1 cellular context compared by ENCODE assay signal in genomic region chr9:105244274-105244995, GRCh38.
TF ChIP-seq lines count a peak whose summit lies in the region.

Gene SLC44A1 (plus strand): TSS chr9:105244651. CDS start chr9:105244869, 218 bp downstream.

TF ChIP-seq in GM12878, 131 proteins besides CTCF, POLR2A, EP300 and RAD21 (continued from another document and continues in another):
- TF ChIP-seq ZNF687 (IDR thresholded peaks at IDR 0.05) (peak; percentile 93), NR2C2 (IDR thresholded peaks at IDR 0.05; ENCODE audit: borderline replicate concordance, control insufficient read depth, insufficient read length, low read depth) (no peak), BMI1 (IDR thresholded peaks at IDR 0.05; ENCODE audit: borderline replicate concordance) (no peak), HCFC1 (IDR thresholded peaks at IDR 0.05; ENCODE audit: low read length) (peak; percentile 86), IKZF1 (conservative IDR thresholded peaks at IDR 0.05) (peak; percentile 98), ATF7 (IDR thresholded peaks at IDR 0.05; ENCODE audit: low read depth) (no peak), CHD1 (IDR thresholded peaks at IDR 0.05; ENCODE audit: low read depth, low read length) (no peak), NR2F1 (conservative IDR thresholded peaks at IDR 0.05) (peak; percentile 49), PKNOX1 (IDR thresholded peaks at IDR 0.05) (0 out of 2 replicates have a peak, but pooled peaks have one; percentile 25), KLF5 (IDR thresholded peaks at IDR 0.05; ENCODE audit: partially characterized antibody) (peak; percentile 83), ESRRA (IDR thresholded peaks at IDR 0.05; ENCODE audit: low read length) (0 out of 2 replicates have a peak, but pooled peaks have one; percentile 43), PRDM15 (CRISPR knock-in tag; IDR thresholded peaks at IDR 0.05) (no peak), JUND (IDR thresholded peaks at IDR 0.05; ENCODE audit: low read depth, low read length) (no peak), FOXM1 (IDR thresholded peaks at IDR 0.05; ENCODE audit: low read depth, low read length) (no peak), ZBTB40 (IDR thresholded peaks at IDR 0.05; ENCODE audit: borderline replicate concordance) (peak; percentile 90), IRF4 (IDR thresholded peaks at IDR 0.05; ENCODE audit: low read depth, low read length) (0 out of 2 replicates have a peak, but pooled peaks have one; percentile 17), CBFB (IDR thresholded peaks at IDR 0.05; ENCODE audit: low read depth) (peak; percentile 46; the same call in 1 of the 2 replicates), ZNF207 (IDR thresholded peaks at IDR 0.05; ENCODE audit: borderline replicate concordance) (peak; percentile 95), ASH2L (IDR thresholded peaks at IDR 0.05; ENCODE audit: borderline replicate concordance, low read depth) (peak; percentile 54; the same call in 1 of the 2 replicates), SIX5 (IDR thresholded peaks at IDR 0.05; ENCODE audit: low read depth, low read length, severe bottlenecking) (peak; percentile 74), POLR2AphosphoS5 (IDR thresholded peaks at IDR 0.05; ENCODE audit: low read length) (peak; percentile 76), RCOR1 (conservative IDR thresholded peaks at IDR 0.05; ENCODE audit: low read depth, low read length) (peak; percentile 83; the same call in 1 of the 2 replicates), RB1 (IDR thresholded peaks at IDR 0.05; ENCODE audit: borderline replicate concordance) (peak; percentile 96; the same call in 1 of the 2 replicates), E2F8 (IDR thresholded peaks at IDR 0.05; ENCODE audit: low read depth, partially characterized antibody) (peak; percentile 70), ZNF24 (IDR thresholded peaks at IDR 0.05) (peak; percentile 72; the same call in 1 of the 2 replicates), ATF3 (IDR thresholded peaks at IDR 0.05; ENCODE audit: borderline replicate concordance, extremely low read depth, low read depth, low read length) (no peak), NKRF (conservative IDR thresholded peaks at IDR 0.05) (peak; percentile 46), GATAD2B (conservative IDR thresholded peaks at IDR 0.05; ENCODE audit: low read depth) (peak; percentile 87), TCF7 (IDR thresholded peaks at IDR 0.05; ENCODE audit: borderline replicate concordance) (no peak), ZBED1 (IDR thresholded peaks at IDR 0.05; ENCODE audit: borderline replicate concordance) (no peak), DPF2 (IDR thresholded peaks at IDR 0.05) (peak; percentile 86; the same call in 1 of the 2 replicates), MTA2 (IDR thresholded peaks at IDR 0.05; ENCODE audit: low read depth) (no peak), RELA (IDR thresholded peaks at IDR 0.05; ENCODE audit: borderline replicate concordance, partially characterized antibody) (peak; percentile 85), PML (IDR thresholded peaks at IDR 0.05; ENCODE audit: low read length) (peak; percentile 22; the same call in 1 of the 2 replicates), MXI1 (IDR thresholded peaks at IDR 0.05; ENCODE audit: low read depth, low read length) (peak; percentile 60), MEF2A (IDR thresholded peaks at IDR 0.05; ENCODE audit: insufficient read depth, low read depth, low read length) (peak; percentile 56), ZBTB11 (CRISPR knock-in tag; IDR thresholded peaks at IDR 0.05) (peak; percentile 95)
